11 cellular contexts compared by ENCODE assay signal in genomic region chr16:85202051-85202601, GRCh38.
DNase-seq lines count a peak whose midpoint lies in the region; ATAC-seq and TF ChIP-seq lines count a peak whose summit lies in the region.
"Had no signal": no experiment of that assay in that cellular context is flagged by ENCODE, and none has a peak within 500 bp of the region (broad histone marks: within the 10 kb centered on the region; RNA-seq: fewer than 3 reads in every experiment).

No MANE protein-coding gene starts in this region.

- H3K9me3 ChIP-seq in gastroesophageal sphincter (no peaks in the 10 kb centered on the region), neuron (ENCODE audit: low read length) (no peaks in the 10 kb centered on the region)
- H3K9me3 ChIP-seq: SJSA1 had no signal

- peak overlapping the region; percentile 52 for H3K27ac Mint-ChIP-seq in type B pancreatic cell

- H2AFZ ChIP-seq in neuron (ENCODE audit: low read depth, low read length), result peak overlapping the region; percentile 21

- peak overlapping the region; percentile 24 for H3K4me3 Mint-ChIP-seq in type B pancreatic cell

- H3K36me3 ChIP-seq in gastroesophageal sphincter (no peaks in the 10 kb centered on the region), neuron (ENCODE audit: insufficient read depth, low read length) (no peaks in the 10 kb centered on the region)
- H3K36me3 ChIP-seq: SJSA1 had no signal

- no peak for TF ChIP-seq EP300 in gastroesophageal sphincter (IDR thresholded peaks at IDR 0.05)

- H3K4me3 ChIP-seq in gastroesophageal sphincter (no peak overlapping the region), neuron (ENCODE audit: low read length) (peak overlapping the region; percentile 15)
- H3K4me3 ChIP-seq: SJSA1 had no signal

- DNase-seq in DMS 273 (lab: John Stamatoyannopoulos, UW; ENCODE audit: unreplicated experiment), result peak; percentile 62
- DNase-seq in DMS 273 treated with DMSO at 0.1 percent for 48 hours (lab: John Stamatoyannopoulos, UW), result no peak
- DNase-seq in type B pancreatic cell (ENCODE audit: extremely low spot score, unreplicated experiment), result no peak
- no peak for DNase-seq in DMS79 (lab: John Stamatoyannopoulos, UW)
- no peak for DNase-seq in kidney glomerular epithelial cell (lab: John Stamatoyannopoulos, UW)
- DNase-seq: stimulated activated CD4-positive, alpha-beta T cell treated with anti-CD3 and anti-CD28 coated beads, Interleukin-2, amount 100 ng/mL, for 48 hours had no signal

- H3K4me1 ChIP-seq in gastroesophageal sphincter (peaks cover 16 to 97% (median 42%) of the 10 kb centered on the region in 3 donors), neuron (ENCODE audit: insufficient read depth, low read length) (peaks cover 40% of the 10 kb centered on the region)

- 83% methylated on average over 1 of the region's 14 CpGs; no CpG with 5 or more reads in 1 of the 2 donors for WGBS in gastroesophageal sphincter (ENCODE audit: low coverage in 1 of 2), 2 donors

- no peak for TF ChIP-seq CTCF in gastroesophageal sphincter (IDR thresholded peaks at IDR 0.05)
- no peak for TF ChIP-seq CTCF in type B pancreatic cell (conservative IDR thresholded peaks at IDR 0.05)

- no peak for ATAC-seq in gastroesophageal sphincter
- ATAC-seq in HG03342 (IDR thresholded peaks at IDR 0.05; ENCODE audit: unreplicated experiment), result no peak

- no peaks in the 10 kb centered on the region for H3K9me3 Mint-ChIP-seq in type B pancreatic cell

- peak overlapping the region; percentile 41 to 83 (median 82) for H3K27ac ChIP-seq in gastroesophageal sphincter
- H3K27ac ChIP-seq: 22Rv1, SJSA1 had no signal

- H3K27me3 Mint-ChIP-seq in type B pancreatic cell, result peaks cover 3% of the 10 kb centered on the region

- H3K4me1 Mint-ChIP-seq in type B pancreatic cell (ENCODE audit: unreplicated experiment), result peaks cover 47% of the 10 kb centered on the region

- peaks cover 4% of the 10 kb centered on the region for H3K36me3 Mint-ChIP-seq in type B pancreatic cell

- H3K27me3 ChIP-seq in gastroesophageal sphincter (no peaks in the 10 kb centered on the region), neuron (ENCODE audit: insufficient read depth, low read length) (no peaks in the 10 kb centered on the region)
- H3K27me3 ChIP-seq: SJSA1 had no signal

- no peak for TF ChIP-seq POLR2A in gastroesophageal sphincter (IDR thresholded peaks at IDR 0.05)
